Comparison of ENCODE assay signal across 20 cellular contexts in the genomic region with DNA sequence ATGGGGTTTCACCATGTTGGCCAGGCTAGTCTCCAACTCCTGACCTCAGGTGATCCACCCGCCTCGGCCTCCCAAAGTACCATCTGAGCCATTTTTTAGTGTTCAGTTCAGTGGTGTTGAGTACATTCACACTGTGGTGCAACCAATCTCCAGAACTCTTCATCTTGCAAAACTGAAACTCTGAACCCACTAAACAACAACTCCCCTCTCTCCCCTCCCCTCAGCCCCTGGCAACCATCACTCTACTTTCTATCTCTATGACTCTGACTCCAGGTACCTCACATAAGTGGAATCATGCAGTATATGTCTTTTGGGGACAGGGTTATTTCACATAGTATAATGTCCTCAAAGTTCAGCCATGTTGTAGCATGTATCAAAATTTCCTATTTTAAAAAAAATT.
"Had no signal": no experiment of that assay in that cellular context is flagged by ENCODE, and none has a peak within 500 bp of the region (broad histone marks: within the 10 kb centered on the region; RNA-seq: fewer than 3 reads in every experiment).

No MANE protein-coding gene starts in this region.

- H3K4me3 ChIP-seq: cardiac muscle cell, dorsolateral prefrontal cortex, suprapubic skin, transverse colon, uterus had no signal

- H3K4me3 Mint-ChIP-seq: activated B cell treated with CpG ODN at 0.5 μM for 24 hours; activated CD4-positive, alpha-beta T cell treated with anti-CD3 and anti-CD28 coated beads, Interleukin-2, amount 10 ng/mL, durations not matched to agents 7 days and 5 days; activated naive CD8-positive, alpha-beta T cell treated with anti-CD3 and anti-CD28 coated beads, Interleukin-2, amount 10 ng/mL, durations not matched to agents 7 days and 5 days; memory B cell; neural crest cell; stimulated activated naive CD8-positive, alpha-beta T cell treated with anti-CD3 and anti-CD28 coated beads, Interleukin-15, Interleukin-2, amounts not matched to agents 100 ng/mL and 50 ng/mL, for 24 hours had no signal

- H3K4me1 ChIP-seq: suprapubic skin, uterus had no signal

- H3K9me3 Mint-ChIP-seq: activated B cell treated with CpG ODN at 0.5 μM for 24 hours; activated CD4-positive, alpha-beta T cell treated with anti-CD3 and anti-CD28 coated beads, Interleukin-2, amount 10 ng/mL, durations not matched to agents 7 days and 5 days; activated naive CD8-positive, alpha-beta T cell treated with anti-CD3 and anti-CD28 coated beads, Interleukin-2, amount 10 ng/mL, durations not matched to agents 7 days and 5 days; memory B cell; neural crest cell; stimulated activated naive CD8-positive, alpha-beta T cell treated with anti-CD3 and anti-CD28 coated beads, Interleukin-15, Interleukin-2, amounts not matched to agents 100 ng/mL and 50 ng/mL, for 24 hours had no signal

- DNase-seq: activated B cell treated with CpG ODN at 0.5 μM for 24 hours; activated CD4-positive, alpha-beta T cell treated with anti-CD3 and anti-CD28 coated beads, Interleukin-2, amount 10 ng/mL, durations not matched to agents 7 days and 5 days; activated gamma-delta T cell; activated naive CD8-positive, alpha-beta T cell treated with anti-CD3 and anti-CD28 coated beads, Interleukin-2, amount 10 ng/mL, durations not matched to agents 7 days and 5 days; amygdala; dorsolateral prefrontal cortex; foreskin fibroblast; SK-N-SH; stimulated activated CD4-positive, alpha-beta T cell treated with anti-CD3 and anti-CD28 coated beads, Interleukin-12 subunit alpha, Interleukin-12 subunit beta, amount 100 ng/mL, for 4 hours; stimulated activated CD4-positive, alpha-beta T cell treated with anti-CD3 and anti-CD28 coated beads, Interleukin-1b, Interleukin-23, amount 100 ng/mL, for 48 hours; stimulated activated CD8-positive, alpha-beta memory T cell treated with anti-CD3 and anti-CD28 coated beads, Interleukin-4, amount 100 ng/mL, for 48 hours; T-helper 9 cell; transverse colon; uterus had no signal

- H3K36me3 Mint-ChIP-seq: activated naive CD8-positive, alpha-beta T cell treated with anti-CD3 and anti-CD28 coated beads, Interleukin-2, amount 10 ng/mL, durations not matched to agents 7 days and 5 days; memory B cell had no signal

- H3K36me3 ChIP-seq: cardiac muscle cell, suprapubic skin, transverse colon, uterus had no signal

- H3K27me3 ChIP-seq: cardiac muscle cell, dorsolateral prefrontal cortex, suprapubic skin, transverse colon, uterus had no signal

- H3K9me3 ChIP-seq: SK-N-SH, suprapubic skin, transverse colon, uterus had no signal

- H3K27me3 Mint-ChIP-seq: activated B cell treated with CpG ODN at 0.5 μM for 24 hours; activated CD4-positive, alpha-beta T cell treated with anti-CD3 and anti-CD28 coated beads, Interleukin-2, amount 10 ng/mL, durations not matched to agents 7 days and 5 days; activated naive CD8-positive, alpha-beta T cell treated with anti-CD3 and anti-CD28 coated beads, Interleukin-2, amount 10 ng/mL, durations not matched to agents 7 days and 5 days; memory B cell; progenitor cell of endocrine pancreas; stimulated activated naive CD8-positive, alpha-beta T cell treated with anti-CD3 and anti-CD28 coated beads, Interleukin-15, Interleukin-2, amounts not matched to agents 100 ng/mL and 50 ng/mL, for 24 hours had no signal

- H3K27ac ChIP-seq: cardiac muscle cell, dorsolateral prefrontal cortex, suprapubic skin, transverse colon, uterus had no signal

- H3K27ac Mint-ChIP-seq: activated B cell treated with CpG ODN at 0.5 μM for 24 hours; activated CD4-positive, alpha-beta T cell treated with anti-CD3 and anti-CD28 coated beads, Interleukin-2, amount 10 ng/mL, durations not matched to agents 7 days and 5 days; activated naive CD8-positive, alpha-beta T cell treated with anti-CD3 and anti-CD28 coated beads, Interleukin-2, amount 10 ng/mL, durations not matched to agents 7 days and 5 days; memory B cell; progenitor cell of endocrine pancreas; stimulated activated naive CD8-positive, alpha-beta T cell treated with anti-CD3 and anti-CD28 coated beads, Interleukin-15, Interleukin-2, amounts not matched to agents 100 ng/mL and 50 ng/mL, for 24 hours had no signal
